Comparison of ENCODE assay signal across 18 cellular contexts in the genomic region with DNA sequence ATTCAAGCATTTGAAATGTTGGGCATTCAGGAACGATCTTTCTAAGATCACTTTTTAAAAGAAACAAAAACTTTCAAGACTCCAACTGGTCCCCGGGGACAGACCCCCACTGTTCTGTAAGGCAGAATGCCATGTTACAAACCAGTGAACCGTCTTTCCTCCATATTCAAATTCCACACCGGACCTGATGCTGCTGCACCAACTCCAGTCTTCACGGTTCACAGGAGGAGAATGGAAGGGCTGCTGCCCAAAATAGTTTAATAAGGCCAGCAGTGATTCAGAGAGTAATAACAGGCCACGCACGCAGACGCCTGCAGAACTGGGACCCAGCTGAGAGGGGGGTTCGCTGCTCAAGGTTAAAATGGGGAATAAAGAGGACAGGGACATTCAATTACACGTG. TPM values are rescaled to one million over a fixed set of nuclear protein-coding genes. Genes with fewer than 3 reads are reported as not detected.
DNase-seq lines count a peak whose midpoint lies in the region; ATAC-seq, FAIRE-seq and TF ChIP-seq lines count a peak whose summit lies in the region.
"Had no signal": no experiment of that assay in that cellular context is flagged by ENCODE, and none has a peak within 500 bp of the region (broad histone marks: within the 10 kb centered on the region; RNA-seq: fewer than 3 reads in every experiment).

No MANE protein-coding gene starts in this region.

- WGBS in GM12878 (ENCODE audit: insufficient coverage, insufficient replicate concordance, low lambda C conversion rate, missing lambda C conversion rate): 23% methylated on average over 10 of the region's 10 CpGs
- WGBS in mesenchymal stem cell: 92% methylated on average over 10 of the region's 10 CpGs
- 92% methylated on average over 10 of the region's 10 CpGs for WGBS in esophagus muscularis mucosa

- no peak overlapping the region for H3K14ac ChIP-seq in mesenchymal stem cell (ENCODE audit: low read length in 2 of 2)

- H4K8ac ChIP-seq in mesenchymal stem cell (ENCODE audit: low read length): no peak overlapping the region

- in situ Hi-C loops in GM12878 (cut with MboI): no loop called here

- TF ChIP-seq CTCF in GM12878 (IDR thresholded peaks at IDR 0.05 in 2 of 3, conservative IDR thresholded peaks at IDR 0.05 in 1 of 3; ENCODE audit: control insufficient read depth in 2 of 3, extremely low read depth in 1 of 3, insufficient read depth in 1 of 3, low read depth in 3 of 3, low read length in 3 of 3) (no peak), esophagus muscularis mucosa (IDR thresholded peaks at IDR 0.05) (no peak), chondrocyte (IDR thresholded peaks at IDR 0.05) (no peak)

- SMC1A ChIA-PET in GM12878 (lab: Charles Lee; ENCODE audit: uncharacterized antibody, unreplicated experiment): interaction anchor here (0.8 to 6.6 kb wide), 14 partner anchors 6 to 112 kb away, joined by 3 to 33 read pairs (median 7); no protein-coding TSS in a partner anchor

- H4K20me1 ChIP-seq in GM12878 (ENCODE audit: control insufficient read depth, insufficient read depth): no peaks in the 10 kb centered on the region

- TF ChIP-seq EP300 in GM12878 (IDR thresholded peaks at IDR 0.05; ENCODE audit: borderline replicate concordance in 1 of 2, control insufficient read depth in 1 of 2, low read depth in 2 of 2, low read length in 2 of 2) (no peak), esophagus muscularis mucosa (IDR thresholded peaks at IDR 0.05) (no peak)

- TF ChIP-seq POLR2A in GM12878 (IDR thresholded peaks at IDR 0.05; ENCODE audit: low read depth, low read length) (no peak), esophagus muscularis mucosa (IDR thresholded peaks at IDR 0.05; ENCODE audit: low read depth) (no peak)

- no TSS peak for BruUV-seq in GM12878 (replicated peaks; lab: Mats Ljungman, UMichigan)

- H3K36me3 ChIP-seq in GM12878 (ENCODE audit: control insufficient read depth in 2 of 2, insufficient read depth in 2 of 2, low read length in 1 of 2): peaks cover 0 to under 1% of the 10 kb centered on the region in 2 experiments; a peak in 2 of 4 replicates
- H3K36me3 ChIP-seq in mesenchymal stem cell (ENCODE audit: control insufficient read depth in 1 of 2, insufficient read depth in 2 of 2, low read depth in 1 of 2, low read length in 2 of 2): peaks cover 0 to 11% of the 10 kb centered on the region in 2 experiments
- H3K36me3 ChIP-seq in esophagus muscularis mucosa: no peaks in the 10 kb centered on the region
- H3K36me3 ChIP-seq: breast epithelium, sigmoid colon, WERI-Rb-1 had no signal

- H3K9ac ChIP-seq in GM12878 (ENCODE audit: control insufficient read depth, insufficient read depth, low read length) (peak overlapping the region; percentile 26; the same call in 1 of the 2 replicates), mesenchymal stem cell (ENCODE audit: low read length) (no peak overlapping the region)

- H2BK15ac ChIP-seq in mesenchymal stem cell (ENCODE audit: low read depth, poor library complexity, severe bottlenecking): no peak overlapping the region

- H3K4me3 Mint-ChIP-seq in chondrocyte (ENCODE audit: unreplicated experiment): no peak overlapping the region
- H3K4me3 Mint-ChIP-seq: natural killer cell had no signal

- no peaks in the 10 kb centered on the region for H3K9me3 Mint-ChIP-seq in chondrocyte (ENCODE audit: low read depth)
- H3K9me3 Mint-ChIP-seq: natural killer cell had no signal

- no peak overlapping the region for H2BK12ac ChIP-seq in mesenchymal stem cell (ENCODE audit: low read length in 2 of 2)

- H3K9me3 ChIP-seq in GM12878 (replicated peaks; ENCODE audit: control insufficient read depth, insufficient read depth, low read length) (no peaks in the 10 kb centered on the region; the same call in 1 of the 3 replicates), mesenchymal stem cell (ENCODE audit: control insufficient read depth, low read length) (no peaks in the 10 kb centered on the region), esophagus muscularis mucosa (no peaks in the 10 kb centered on the region)
- H3K9me3 ChIP-seq: breast epithelium, sigmoid colon had no signal

- no peak overlapping the region for H3K23ac ChIP-seq in mesenchymal stem cell (ENCODE audit: low read length in 2 of 2)

- FAIRE-seq in GM12878 (lab: Jason Lieb, UNC): no peak
- FAIRE-seq: endometrium had no signal

- no peak overlapping the region for H3K4ac ChIP-seq in mesenchymal stem cell (ENCODE audit: low read depth in 1 of 2, low read length in 2 of 2)

- CTCF ChIA-PET in GM12878 (lab: Yijun Ruan, JAX): interaction anchor here (0.9 to 2.0 kb wide), 6 partner anchors 15 to 165 kb away, joined by 3 to 7 read pairs (median 4); no protein-coding TSS in a partner anchor

- intact Hi-C loops in Right ventricle myocardium superior (cut with DNase I) (no loop called here), cardiac septum (cut with DNase I) (no loop called here), GM12878 (cut with micrococcal nuclease; ENCODE audit: unreplicated experiment) (no loop called here), esophagus muscularis mucosa (cut with DNase I) (no loop called here)

- peaks cover 23% of the 10 kb centered on the region for H3K79me1 ChIP-seq in mesenchymal stem cell (replicated peaks; ENCODE audit: low read length, poor library complexity, severe bottlenecking)

- no peak for TF ChIP-seq RAD21 in GM12878 (IDR thresholded peaks at IDR 0.05; ENCODE audit: insufficient read depth, low read depth, low read length)

- peak overlapping the region; percentile 76 for H3K4me2 ChIP-seq in GM12878 (ENCODE audit: control insufficient read depth, insufficient read depth)
- H3K4me2 ChIP-seq in mesenchymal stem cell (ENCODE audit: low read length, poor library complexity, severe bottlenecking): peak overlapping the region; percentile 31

- ATAC-seq in Right ventricle myocardium superior (ENCODE audit: poor library complexity): peak; percentile 92
- peak; percentile 59 for ATAC-seq in GM12878
- no peak for ATAC-seq in HG03378 (IDR thresholded peaks at IDR 0.05; ENCODE audit: unreplicated experiment)
- no peak for ATAC-seq in HG02981 (IDR thresholded peaks at IDR 0.05; ENCODE audit: unreplicated experiment)
- ATAC-seq: natural killer cell, SK-N-SH treated with all-trans-retinoic acid at 6 μM for 48 hours had no signal

- H3K27ac ChIP-seq in GM12878 (ENCODE audit: control insufficient read depth, insufficient read depth) (peak overlapping the region; percentile 16; the same call in 1 of the 2 replicates), mesenchymal stem cell (ENCODE audit: low read length, poor library complexity, severe bottlenecking) (peak overlapping the region; percentile 86), esophagus muscularis mucosa (replicated peaks in 1 of 4) (no peak overlapping the region)
- H3K27ac ChIP-seq: breast epithelium, sigmoid colon, WERI-Rb-1 had no signal

- H2BK5ac ChIP-seq in mesenchymal stem cell (ENCODE audit: low read depth, low read length, poor library complexity, severe bottlenecking): no peak overlapping the region

- no peak overlapping the region for H3K27ac Mint-ChIP-seq in chondrocyte (ENCODE audit: unreplicated experiment)

- peaks cover 11% of the 10 kb centered on the region for H3K4me1 Mint-ChIP-seq in chondrocyte (ENCODE audit: low read depth)

- POLR2A ChIA-PET in GM12878 (lab: Charles Lee): interaction anchor here (0.8 to 1.9 kb wide), 5 partner anchors 11 to 29 kb away, joined by 3 to 4 read pairs (median 4); no protein-coding TSS in a partner anchor

- no peak overlapping the region for H4K91ac ChIP-seq in mesenchymal stem cell (ENCODE audit: low read length)

- no peak overlapping the region for H2AK5ac ChIP-seq in mesenchymal stem cell (ENCODE audit: low read length, severe bottlenecking)

- no peaks in the 10 kb centered on the region for H3K36me3 Mint-ChIP-seq in chondrocyte (ENCODE audit: low read depth)
- H3K36me3 Mint-ChIP-seq: natural killer cell had no signal

- RAD21 ChIA-PET in GM12878 (lab: Charles Lee; ENCODE audit: unreplicated experiment): interaction anchor here (1.6 to 1.9 kb wide), 2 partner anchors 32 to 40 kb away, joined by 4 to 5 read pairs; no protein-coding TSS in a partner anchor

- peaks cover 72% of the 10 kb centered on the region for H3K79me2 ChIP-seq in GM12878 (ENCODE audit: control insufficient read depth, insufficient read depth, low read length)

- H3K27me3 Mint-ChIP-seq in chondrocyte (ENCODE audit: low read depth): no peaks in the 10 kb centered on the region

- H3K4me1 ChIP-seq in GM12878 (ENCODE audit: control insufficient read depth, insufficient read depth, low read length): peaks cover 38% of the 10 kb centered on the region
- H3K4me1 ChIP-seq in mesenchymal stem cell (ENCODE audit: control insufficient read depth, insufficient read depth, low read depth, low read length): peaks cover 5% of the 10 kb centered on the region
- H3K4me1 ChIP-seq in esophagus muscularis mucosa: peaks cover 0 to 3% (median under 1%) of the 10 kb centered on the region in 4 donors
- H3K4me1 ChIP-seq: breast epithelium, sigmoid colon had no signal

- H3K18ac ChIP-seq in mesenchymal stem cell (ENCODE audit: low read depth in 1 of 2, low read length in 2 of 2): no peak overlapping the region

- DNase-seq in Right ventricle myocardium superior: peak; percentile 30
- DNase-seq in cardiac septum (ENCODE audit: low spot score): no peak
- DNase-seq in GM12878 (ENCODE audit: low read depth, low spot score): no peak
- DNase-seq in mesenchymal stem cell: no peak
- no peak for DNase-seq in esophagus muscularis mucosa (ENCODE audit: extremely low spot score)
- DNase-seq in chondrocyte (ENCODE audit: low spot score): no peak
- DNase-seq: 8988T; activated naive CD4-positive, alpha-beta T cell treated with Interleukin-2 at 50 U/mL for 16 hours; MV-4-11; natural killer cell; sigmoid colon; stimulated activated naive CD4-positive, alpha-beta T cell treated with Interleukin-2 at 50 U/mL for 16 hours; WERI-Rb-1 had no signal

- H2AFZ ChIP-seq in GM12878 (ENCODE audit: control insufficient read depth, low read depth, low read length) (peak overlapping the region; percentile 13; the same call in 1 of the 2 replicates), mesenchymal stem cell (ENCODE audit: low read depth, low read length) (no peak overlapping the region)

- no peak overlapping the region for H2BK120ac ChIP-seq in mesenchymal stem cell (ENCODE audit: low read depth, low read length)

- H3K4me3 ChIP-seq in GM12878: peak overlapping the region; percentile 30
- H3K4me3 ChIP-seq in mesenchymal stem cell (ENCODE audit: insufficient read depth in 1 of 2, low read depth in 1 of 2, low read length in 2 of 2): no peak overlapping the region
- H3K4me3 ChIP-seq in esophagus muscularis mucosa: no peak overlapping the region
- H3K4me3 ChIP-seq: breast epithelium, sigmoid colon had no signal

- H3K27me3 ChIP-seq in GM12878 (replicated peaks in 1 of 2; ENCODE audit: control insufficient read depth in 2 of 2, insufficient read depth in 2 of 2, low read length in 1 of 2) (no peaks in the 10 kb centered on the region), mesenchymal stem cell (ENCODE audit: control insufficient read depth in 1 of 2, insufficient read depth in 1 of 2, low read length in 2 of 2) (no peaks in the 10 kb centered on the region), esophagus muscularis mucosa (no peaks in the 10 kb centered on the region)
- H3K27me3 ChIP-seq: breast epithelium, sigmoid colon had no signal

RNA-seq across cellular contexts. Expression of a gene that starts 47.2 kb away (rescaled TPM):
- total RNA-seq in Right ventricle myocardium superior (8.4 TPM), cardiac septum (2.4 TPM), GM12878 (2014; rRNA removed) (26.3 and 29.3 TPM in 2 replicates), GM12878 (2014; rRNA removed; fragmentation: Illumina TruSeq; extraction: Trizol) (27.8 and 28.2 TPM in 2 replicates), GM12878 (2021) (34.0 and 46.6 TPM in 2 replicates), esophagus muscularis mucosa (1 to 10 TPM; 2.6 to 4.6 (median 3.3) TPM), chondrocyte (5.7 to 10.6 TPM (median 7.6 TPM) in 3 replicates)
- 60.2 and 64.2 TPM in 2 replicates for total RNA-seq in GM12878 (2013; cell fraction: nucleolus; rRNA removed)
- polyA plus RNA-seq in GM12878 (2011; ENCODE audit: low read depth): 8.9 TPM
- polyA plus RNA-seq in GM12878 (2011; rRNA removed) (26.1 and 28.0 TPM in 2 replicates), GM12878 (2014; fragmentation: Illumina TruSeq; extraction: Trizol) (23.3 and 26.6 TPM in 2 replicates), GM12878 (2014; fragmentation: Nextera tagmentation; extraction: Ambion mirVana) (10 to 100 TPM in 1 of 2 experiments, 1 to 10 TPM in 1; 6.1 to 15.2 TPM), GM12878 (2014; rRNA removed) (24.2 and 28.1 TPM in 2 replicates), GM12878 (2016; fragmentation: Nextera tagmentation; extraction: Ambion mirVana) (10 to 100 TPM; 33.3 to 38.1 TPM)
- polyA plus RNA-seq in GM12878 (2011; cell fraction: cytosol; rRNA removed): 14.5 and 15.8 TPM in 2 replicates
- polyA plus RNA-seq in GM12878 (2011; cell fraction: nucleus; rRNA removed): 77.3 and 96.7 TPM in 2 replicates
- polyA plus RNA-seq in GM12878 (2012): 11.0 and 12.1 TPM in 2 replicates
- 39.3 and 41.8 TPM in 2 replicates for polyA minus RNA-seq in GM12878 (2011; rRNA and poly(A)+ RNA removed)
- polyA minus RNA-seq in GM12878 (2011; cell fraction: cytosol; rRNA and poly(A)+ RNA removed): 7.9 and 12.3 TPM in 2 replicates
- 34.5 and 77.9 TPM in 2 replicates for polyA minus RNA-seq in GM12878 (2011; cell fraction: nucleus; rRNA and poly(A)+ RNA removed)
- polyA plus RNA-seq in mesenchymal stem cell (2013, experiment 1 of 2): 7.8 TPM
- polyA plus RNA-seq in mesenchymal stem cell (2013, experiment 2 of 2): 7.5 TPM

Comparison
In these comparisons a context has a peak if more than half of its experiments do, and no peak if none do; other contexts are left out.
1. ATAC-seq: peak in Right ventricle myocardium superior (single experiment) and GM12878 (single experiment); none in HG03378 (single experiment) and HG02981 (single experiment).
2. H3K27ac ChIP-seq: peak in GM12878 (single experiment) and mesenchymal stem cell (single experiment); none in esophagus muscularis mucosa (0 of 4).